Comparison of ENCODE assay signal across 17 cellular contexts in genomic region chr22:25023879-25024278, GRCh38.
DNase-seq lines count a peak whose midpoint lies in the region; ATAC-seq and TF ChIP-seq lines count a peak whose summit lies in the region.
"Had no signal": no experiment of that assay in that cellular context is flagged by ENCODE, and none has a peak within 500 bp of the region (broad histone marks: within the 10 kb centered on the region; RNA-seq: fewer than 3 reads in every experiment).

No MANE protein-coding gene starts in this region.

- peaks cover 11% of the 10 kb centered on the region for H3K27me3 Mint-ChIP-seq in activated naive CD8-positive, alpha-beta T cell treated with anti-CD3 and anti-CD28 coated beads, Interleukin-2, amount 50 U/mL, for 24 hours

- H3K27ac ChIP-seq in SK-N-SH (ENCODE audit: low read depth in 2 of 2, low read length in 1 of 2), result no peak overlapping the region
- no peak overlapping the region for H3K27ac ChIP-seq in mesenchymal stem cell (ENCODE audit: low read length, poor library complexity, severe bottlenecking)
- H3K27ac ChIP-seq: GM23248, SK-N-MC had no signal

- no peaks in the 10 kb centered on the region for H3K9me3 ChIP-seq in SK-N-SH
- no peaks in the 10 kb centered on the region for H3K9me3 ChIP-seq in mesenchymal stem cell (ENCODE audit: control insufficient read depth, low read length)
- H3K9me3 ChIP-seq in MG63, result no peaks in the 10 kb centered on the region

- no peak overlapping the region for H2AK5ac ChIP-seq in mesenchymal stem cell (ENCODE audit: low read length, severe bottlenecking)

- no peak for TF ChIP-seq RAD21 in SK-N-SH (IDR thresholded peaks at IDR 0.05; ENCODE audit: low read length)

- TF ChIP-seq CTCF in SK-N-SH (IDR thresholded peaks at IDR 0.05), result no peak

- no peak overlapping the region for H3K23ac ChIP-seq in mesenchymal stem cell (ENCODE audit: low read length in 2 of 2)

- H3K4me3 Mint-ChIP-seq in activated naive CD8-positive, alpha-beta T cell treated with anti-CD3 and anti-CD28 coated beads, Interleukin-2, amount 50 U/mL, for 24 hours, result no peak overlapping the region
- H3K4me3 Mint-ChIP-seq: IgD-negative memory B cell had no signal

- peak overlapping the region in 1 of 2 experiments; percentile 40 for H3K4ac ChIP-seq in mesenchymal stem cell (ENCODE audit: low read depth in 1 of 2, low read length in 2 of 2)

- H3K18ac ChIP-seq in mesenchymal stem cell (ENCODE audit: low read depth in 1 of 2, low read length in 2 of 2), result peak overlapping the region in 1 of 2 experiments; percentile 37

- H2BK12ac ChIP-seq in mesenchymal stem cell (ENCODE audit: low read length in 2 of 2), result peak overlapping the region in 1 of 2 experiments; percentile 10

- H3K4me2 ChIP-seq in SK-N-SH (no peak overlapping the region), mesenchymal stem cell (ENCODE audit: low read length, poor library complexity, severe bottlenecking) (no peak overlapping the region)

- H3K14ac ChIP-seq in mesenchymal stem cell (ENCODE audit: low read length in 2 of 2), result no peak overlapping the region

- WGBS in SK-N-SH (ENCODE audit: low lambda C conversion rate), result 66% methylated on average over 3 of the region's 3 CpGs
- 64% methylated on average over 2 of the region's 3 CpGs for WGBS in mesenchymal stem cell

- POLR2A ChIA-PET in SK-N-SH (lab: Yijun Ruan, JAX), result interaction anchor here (0.5 to 0.6 kb wide), 2 partner anchors 39 to 157 kb away, joined by 3 to 4 read pairs; no protein-coding TSS in a partner anchor

- TF ChIP-seq EP300 in SK-N-SH (IDR thresholded peaks at IDR 0.05; ENCODE audit: borderline replicate concordance in 1 of 2, low read depth in 1 of 2, low read length in 1 of 2), result no peak

- H4K91ac ChIP-seq in mesenchymal stem cell (ENCODE audit: low read length), result no peak overlapping the region

- H3K4me3 ChIP-seq in SK-N-SH (ENCODE audit: low read depth in 2 of 2, low read length in 1 of 2) (no peak overlapping the region), mesenchymal stem cell (ENCODE audit: insufficient read depth in 1 of 2, low read depth in 1 of 2, low read length in 2 of 2) (peak overlapping the region in 1 of 2 experiments; percentile 14), MG63 (no peak overlapping the region)
- H3K4me3 ChIP-seq: GM23248, SK-N-MC had no signal

- H3F3A ChIP-seq in SK-N-SH (replicated peaks; ENCODE audit: insufficient read depth), result no peaks in the 10 kb centered on the region

- H2BK5ac ChIP-seq in mesenchymal stem cell (ENCODE audit: low read depth, low read length, poor library complexity, severe bottlenecking), result no peak overlapping the region

- CTCF ChIA-PET in SK-N-SH (lab: Yijun Ruan, JAX), result interaction anchor here (0.9 to 1.1 kb wide), 3 partner anchors 33 to 86 kb away, joined by 3 to 5 read pairs (median 3); no protein-coding TSS in a partner anchor

- DNase-seq in DMS53 (lab: John Stamatoyannopoulos, UW) (peak; percentile 19), DMS53 treated with DMSO at 0.1 percent for 48 hours (lab: John Stamatoyannopoulos, UW; ENCODE audit: unreplicated experiment) (no peak), NCI-H146 (lab: John Stamatoyannopoulos, UW) (peak; percentile 48), SK-N-SH (no peak), mesenchymal stem cell (peak; percentile 56), SKM-1 (lab: John Stamatoyannopoulos, UW; ENCODE audit: unreplicated experiment) (no peak), MG63 (no peak)
- DNase-seq in activated naive CD8-positive, alpha-beta T cell treated with anti-CD3 and anti-CD28 coated beads, Interleukin-2, amount 50 U/mL, for 24 hours, result no peak
- DNase-seq: GM23248; NCI-H1436; NCI-H2107; NK-92 treated with Interleukin-12 subunit alpha and Interleukin-12 subunit beta, amount 100 ng/mL, for 24 hours; OCI-M1 had no signal

- no peak for ATAC-seq in activated naive CD8-positive, alpha-beta T cell treated with anti-CD3 and anti-CD28 coated beads, Interleukin-2, amount 50 U/mL, for 24 hours
- ATAC-seq: HCT116, Right ventricle myocardium inferior had no signal

- H3K4me1 Mint-ChIP-seq in activated naive CD8-positive, alpha-beta T cell treated with anti-CD3 and anti-CD28 coated beads, Interleukin-2, amount 50 U/mL, for 24 hours, result peaks cover 10% of the 10 kb centered on the region
- H3K4me1 Mint-ChIP-seq: IgD-negative memory B cell had no signal

- H3K36me3 ChIP-seq in SK-N-SH (replicated peaks in 1 of 2; ENCODE audit: control insufficient read depth in 1 of 2, insufficient read depth in 2 of 2, low read length in 1 of 2), result peaks cover 0 to 6% of the 10 kb centered on the region in 2 experiments
- H3K36me3 ChIP-seq in mesenchymal stem cell (ENCODE audit: control insufficient read depth in 1 of 2, insufficient read depth in 2 of 2, low read depth in 1 of 2, low read length in 2 of 2), result peaks cover 0 to 5% of the 10 kb centered on the region in 2 experiments
- H3K36me3 ChIP-seq in MG63, result no peaks in the 10 kb centered on the region; the same call in 1 of the 2 replicates

- H3K79me1 ChIP-seq in mesenchymal stem cell (replicated peaks; ENCODE audit: low read length, poor library complexity, severe bottlenecking), result no peaks in the 10 kb centered on the region

- no peaks in the 10 kb centered on the region for H3K9me3 Mint-ChIP-seq in activated naive CD8-positive, alpha-beta T cell treated with anti-CD3 and anti-CD28 coated beads, Interleukin-2, amount 50 U/mL, for 24 hours
- H3K9me3 Mint-ChIP-seq: IgD-negative memory B cell had no signal

- peaks cover 5% of the 10 kb centered on the region; the same call in 1 of the 2 replicates for H3K79me2 ChIP-seq in SK-N-SH (ENCODE audit: insufficient read depth)

- no peaks in the 10 kb centered on the region for H3K36me3 Mint-ChIP-seq in activated naive CD8-positive, alpha-beta T cell treated with anti-CD3 and anti-CD28 coated beads, Interleukin-2, amount 50 U/mL, for 24 hours (ENCODE audit: low read depth)
- H3K36me3 Mint-ChIP-seq: IgD-negative memory B cell had no signal

- H3K9ac ChIP-seq in SK-N-SH, result no peak overlapping the region
- H3K9ac ChIP-seq in mesenchymal stem cell (ENCODE audit: low read length), result no peak overlapping the region
- H3K9ac ChIP-seq: GM23248 had no signal

- no peak overlapping the region for H2BK120ac ChIP-seq in mesenchymal stem cell (ENCODE audit: low read depth, low read length)

- H2BK15ac ChIP-seq in mesenchymal stem cell (ENCODE audit: low read depth, poor library complexity, severe bottlenecking), result no peak overlapping the region

- H3K4me1 ChIP-seq in SK-N-SH (ENCODE audit: control insufficient read depth in 1 of 2, insufficient read depth in 2 of 2, low read depth in 1 of 2, low read length in 1 of 2) (peaks cover 13 to 17% of the 10 kb centered on the region in 2 experiments; a peak in 1 of 4 replicates), mesenchymal stem cell (ENCODE audit: control insufficient read depth, insufficient read depth, low read depth, low read length) (peaks cover 12% of the 10 kb centered on the region)

- no peak overlapping the region for H2AFZ ChIP-seq in SK-N-SH (ENCODE audit: low read depth)
- no peak overlapping the region for H2AFZ ChIP-seq in mesenchymal stem cell (ENCODE audit: low read depth, low read length)
- H2AFZ ChIP-seq: GM23248 had no signal

- H4K20me1 ChIP-seq in SK-N-SH (ENCODE audit: insufficient read depth), result no peaks in the 10 kb centered on the region

- H3K9me2 ChIP-seq in SK-N-SH, result no peaks in the 10 kb centered on the region

- H4K8ac ChIP-seq in mesenchymal stem cell (ENCODE audit: low read length), result no peak overlapping the region

- no peaks in the 10 kb centered on the region for H3K27me3 ChIP-seq in SK-N-SH (ENCODE audit: insufficient read depth)
- no peaks in the 10 kb centered on the region for H3K27me3 ChIP-seq in mesenchymal stem cell (ENCODE audit: control insufficient read depth in 1 of 2, insufficient read depth in 1 of 2, low read length in 2 of 2)
- H3K27me3 ChIP-seq in MG63, result no peaks in the 10 kb centered on the region

- no peak overlapping the region for H3K27ac Mint-ChIP-seq in activated naive CD8-positive, alpha-beta T cell treated with anti-CD3 and anti-CD28 coated beads, Interleukin-2, amount 50 U/mL, for 24 hours
- H3K27ac Mint-ChIP-seq: IgD-negative memory B cell had no signal

TF ChIP-seq in SK-N-SH, 30 proteins besides CTCF, POLR2A, EP300 and RAD21:
- TF ChIP-seq REST (IDR thresholded peaks at IDR 0.05; ENCODE audit: low read depth, low read length) (no peak), TCF12 (IDR thresholded peaks at IDR 0.05) (peak; percentile 70)

Comparison
In these comparisons a context has a peak if more than half of its experiments do, and no peak if none do; other contexts are left out.
1. DNase-seq: peak in DMS53 (single experiment), NCI-H146 (single experiment) and mesenchymal stem cell (single experiment); none in DMS53 treated with DMSO at 0.1 percent for 48 hours (single experiment), SK-N-SH (single experiment), SKM-1 (single experiment), activated naive CD8-positive, alpha-beta T cell treated with anti-CD3 and anti-CD28 coated beads, Interleukin-2, amount 50 U/mL, for 24 hours (single experiment) and MG63 (single experiment).